36 cellular contexts compared by ENCODE assay signal in genomic region chr16:2415085-2415484, GRCh38. TPM values are rescaled to one million over a fixed set of nuclear protein-coding genes. Genes with fewer than 3 reads are reported as not detected.
"Had no signal": no experiment of that assay in that cellular context is flagged by ENCODE, and none has a peak within 500 bp of the region (broad histone marks: within the 10 kb centered on the region; RNA-seq: fewer than 3 reads in every experiment).

No MANE protein-coding gene starts in this region.

- H3K36me3 Mint-ChIP-seq: activated CD4-positive, alpha-beta memory T cell treated with anti-CD3 and anti-CD28 coated beads for 36 hours; activated naive CD4-positive, alpha-beta T cell treated with anti-CD3 and anti-CD28 coated beads, Interleukin-2, amount 50 U/mL, for 72 hours; brain had no signal

- H3K4me1 Mint-ChIP-seq: activated B cell treated with CpG ODN at 0.5 μM for 24 hours; activated naive CD8-positive, alpha-beta T cell treated with anti-CD3 and anti-CD28 coated beads, Interleukin-2, amount 50 U/mL, for 24 hours; brain had no signal

- H3K27ac Mint-ChIP-seq: activated B cell treated with CpG ODN at 0.5 μM for 24 hours; activated CD4-positive, alpha-beta memory T cell treated with anti-CD3 and anti-CD28 coated beads for 36 hours; activated naive CD4-positive, alpha-beta T cell treated with anti-CD3 and anti-CD28 coated beads for 36 hours; activated naive CD4-positive, alpha-beta T cell treated with anti-CD3 and anti-CD28 coated beads, Interleukin-2, amount 50 U/mL, for 72 hours; activated naive CD8-positive, alpha-beta T cell treated with anti-CD3 and anti-CD28 coated beads, Interleukin-2, amount 50 U/mL, for 24 hours; activated T-helper 1 cell treated with anti-CD3 and anti-CD28 coated beads, Interleukin-12 subunit alpha, Interleukin-12 subunit beta, Interleukin-2, Interleukin-4 antibody, amounts not matched to agents 30 ng/mL and 10 ng/mL and 1 ng/mL, durations not matched to agents 14 hours and 24 hours and 36 hours; brain had no signal

- H3K9me3 Mint-ChIP-seq: activated B cell treated with CpG ODN at 0.5 μM for 24 hours; activated CD4-positive, alpha-beta memory T cell treated with anti-CD3 and anti-CD28 coated beads for 36 hours; activated naive CD4-positive, alpha-beta T cell treated with anti-CD3 and anti-CD28 coated beads for 36 hours; activated naive CD4-positive, alpha-beta T cell treated with anti-CD3 and anti-CD28 coated beads, Interleukin-2, amount 50 U/mL, for 72 hours; activated naive CD8-positive, alpha-beta T cell treated with anti-CD3 and anti-CD28 coated beads, Interleukin-2, amount 50 U/mL, for 24 hours; activated T-cell treated with anti-CD3 and anti-CD28 coated beads, Interleukin-2, amount 50 U/mL, for 4 hours; activated T-helper 1 cell treated with anti-CD3 and anti-CD28 coated beads, Interleukin-12 subunit alpha, Interleukin-12 subunit beta, Interleukin-2, Interleukin-4 antibody, amounts not matched to agents 30 ng/mL and 10 ng/mL and 1 ng/mL, durations not matched to agents 14 hours and 24 hours and 36 hours; brain had no signal

- H3K4me3 Mint-ChIP-seq: activated B cell treated with CpG ODN at 0.5 μM for 24 hours; activated CD4-positive, alpha-beta memory T cell treated with anti-CD3 and anti-CD28 coated beads for 36 hours; activated naive CD4-positive, alpha-beta T cell treated with anti-CD3 and anti-CD28 coated beads for 36 hours; activated naive CD8-positive, alpha-beta T cell treated with anti-CD3 and anti-CD28 coated beads, Interleukin-2, amount 50 U/mL, for 24 hours; activated T-cell treated with anti-CD3 and anti-CD28 coated beads, Interleukin-2, amount 50 U/mL, for 4 hours; activated T-helper 1 cell treated with anti-CD3 and anti-CD28 coated beads, Interleukin-12 subunit alpha, Interleukin-12 subunit beta, Interleukin-2, Interleukin-4 antibody, amounts not matched to agents 30 ng/mL and 10 ng/mL and 1 ng/mL, durations not matched to agents 14 hours and 24 hours and 36 hours; brain had no signal

- DNase-seq: activated B cell treated with CpG ODN at 0.5 μM for 24 hours; activated CD4-positive, alpha-beta memory T cell treated with anti-CD3 and anti-CD28 coated beads for 36 hours; activated CD4-positive, alpha-beta T cell treated with anti-CD3 and anti-CD28 coated beads for 4 hours; activated CD4-positive, alpha-beta T cell treated with anti-CD3 and anti-CD28 coated beads, Interleukin-2, amount 50 U/mL, for 1 hour; activated CD4-positive, CD25-positive, alpha-beta regulatory T cell treated with anti-CD3 and anti-CD28 coated beads, Interleukin-2, amount 50 U/mL, for 72 hours; activated CD8-positive, alpha-beta memory T cell treated with anti-CD3 and anti-CD28 coated beads, Interleukin-2, amount 50 U/mL, for 4 hours; activated gamma-delta T cell treated with Interleukin-2 at 50 U/mL for 16 hours; activated naive CD4-positive, alpha-beta T cell treated with anti-CD3 and anti-CD28 coated beads for 36 hours; activated naive CD8-positive, alpha-beta T cell treated with anti-CD3 and anti-CD28 coated beads, Interleukin-2, amount 50 U/mL, for 24 hours; activated T-cell treated with anti-CD3 and anti-CD28 coated beads for 4 hours; activated T-cell treated with anti-CD3 and anti-CD28 coated beads, Interleukin-2, amount 50 U/mL, for 4 hours; anterior cingulate cortex; central memory CD4-positive, alpha-beta T cell; Karpas-422; KBM-7; NCI-H1048; NCI-H1105 treated with DMSO at 0.1 percent for 48 hours; NCI-H1436; NCI-H187; NCI-H2029 treated with DMSO at 0.1 percent for 48 hours; NCI-H2107; NCI-H2171; NCI-H2227 treated with DMSO at 0.1 percent for 48 hours; NCI-H524 treated with DMSO at 0.1 percent for 48 hours; NCI-H82; PC-9; Right ventricle myocardium superior; SW 1271; T-helper 1 cell; T-helper 2 cell; T-helper 9 cell had no signal

- H3K27me3 Mint-ChIP-seq: activated CD4-positive, alpha-beta memory T cell treated with anti-CD3 and anti-CD28 coated beads for 36 hours had no signal

RNA-seq across cellular contexts. Expression of gene NTN3, which starts 56.0 kb away (rescaled TPM):
- total RNA-seq: activated B cell treated with CpG ODN at 0.5 μM for 24 hours; activated CD4-positive, alpha-beta memory T cell treated with anti-CD3 and anti-CD28 coated beads for 36 hours; activated naive CD4-positive, alpha-beta T cell treated with anti-CD3 and anti-CD28 coated beads for 36 hours; activated naive CD4-positive, alpha-beta T cell treated with anti-CD3 and anti-CD28 coated beads, Interleukin-2, amount 50 U/mL, for 72 hours; activated T-cell treated with anti-CD3 and anti-CD28 coated beads, Interleukin-2, amount 50 U/mL, for 4 hours; activated T-helper 1 cell treated with anti-CD3 and anti-CD28 coated beads, Interleukin-12 subunit alpha, Interleukin-12 subunit beta, Interleukin-2, Interleukin-4 antibody, amounts not matched to agents 30 ng/mL and 10 ng/mL and 1 ng/mL, durations not matched to agents 14 hours and 24 hours and 36 hours; bronchial epithelial cell; MCF 10A had no signal
